1 cellular context compared by ENCODE assay signal in genomic region chr16:54050281-54051210, GRCh38.
TF ChIP-seq lines count a peak whose summit lies in the region.

No MANE protein-coding gene starts in this region.

TF ChIP-seq in GM23338, 12 proteins besides CTCF, POLR2A, EP300 and RAD21:
- TF ChIP-seq ZNF462 (CRISPR knock-in tag; IDR thresholded peaks at IDR 0.05) (0 out of 2 replicates have a peak, but pooled peaks have one; percentile 38), JUNB (IDR thresholded peaks at IDR 0.05; ENCODE audit: unreplicated experiment) (no peak)
TF ChIP-seq in GM23338: peak in this region for 1.
